Comparison of ENCODE assay signal across 9 cellular contexts in the genomic region with DNA sequence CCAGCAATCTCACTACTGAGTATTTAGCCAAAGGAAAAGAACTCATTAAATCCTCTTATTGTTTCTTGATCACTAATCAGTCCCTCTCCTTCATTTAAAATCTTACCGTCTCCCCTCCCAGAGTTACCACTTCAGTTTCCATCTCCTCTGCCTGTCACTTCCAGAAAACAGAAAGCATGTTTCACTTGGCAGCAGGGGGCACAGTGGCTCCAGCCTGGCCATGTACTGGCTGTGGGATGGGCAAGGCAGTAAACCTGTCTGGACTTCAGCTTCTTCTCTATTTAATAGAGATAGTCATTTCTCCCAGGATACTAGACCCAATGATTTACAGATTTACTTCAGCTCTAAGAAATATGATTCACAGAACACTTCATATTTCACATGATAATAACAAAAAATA.
DNase-seq lines count a peak whose midpoint lies in the region; ATAC-seq and TF ChIP-seq lines count a peak whose summit lies in the region.
"Had no signal": no experiment of that assay in that cellular context is flagged by ENCODE, and none has a peak within 500 bp of the region (broad histone marks: within the 10 kb centered on the region; RNA-seq: fewer than 3 reads in every experiment).

No MANE protein-coding gene starts in this region.

- 24 to 45% methylated on average over 1 of the region's 1 CpG for WGBS in sigmoid colon, 2 donors

- no peak for TF ChIP-seq POLR2A in sigmoid colon (IDR thresholded peaks at IDR 0.05)

- no peaks in the 10 kb centered on the region for H3K9me3 Mint-ChIP-seq in WTC11

- no peak overlapping the region for H3K27ac Mint-ChIP-seq in WTC11

- no peak overlapping the region for H3K4me3 Mint-ChIP-seq in WTC11

- no peaks in the 10 kb centered on the region for H3K27me3 ChIP-seq in sigmoid colon

- POLR2A ChIA-PET in WTC11 (lab: Charles Lee): no interaction called here

- H3K36me3 Mint-ChIP-seq in WTC11: no peaks in the 10 kb centered on the region

- CTCF ChIA-PET in WTC11 (lab: Charles Lee): no interaction called here

- no peak overlapping the region for H3K27ac ChIP-seq in sigmoid colon

- H3K4me1 ChIP-seq in sigmoid colon: no peaks in the 10 kb centered on the region

- DNase-seq in NCI-H1105 treated with DMSO at 0.1 percent for 48 hours (lab: John Stamatoyannopoulos, UW): peak; percentile 17
- DNase-seq in NCI-H1105 (lab: John Stamatoyannopoulos, UW): no peak
- peak; percentile 50 for DNase-seq in HT1080 (ENCODE audit: low read depth)
- DNase-seq in WTC11 (ENCODE audit: low spot score): peak; percentile 23
- DNase-seq in globus pallidus (ENCODE audit: low spot score): peak; percentile 24
- peak; percentile 67 for DNase-seq in sigmoid colon
- DNase-seq in omental fat pad (ENCODE audit: low spot score): no peak

- H3K27me3 Mint-ChIP-seq in WTC11 (ENCODE audit: low read depth): no peaks in the 10 kb centered on the region

- ATAC-seq in WTC11: peak; percentile 53
- no peak for ATAC-seq in omental fat pad (ENCODE audit: low FRiP score)
- no peak for ATAC-seq in HG03432 (IDR thresholded peaks at IDR 0.05; ENCODE audit: unreplicated experiment)

- H3K9me3 ChIP-seq in sigmoid colon: no peaks in the 10 kb centered on the region
- H3K9me3 ChIP-seq: BLaER1 treated with 17β-estradiol and CSF1 and Interleukin-3, amounts not matched to agents 10 nM and 100 nM had no signal

- peaks cover 0 to 4% (median 0%) of the 10 kb centered on the region in 4 donors for H3K36me3 ChIP-seq in sigmoid colon

- intact Hi-C loops in sigmoid colon (cut with DNase I): loop anchor here (2.0 kb wide), 1 partner anchor 214 kb away; no protein-coding TSS in a partner anchor

- TF ChIP-seq CTCF in WTC11 (IDR thresholded peaks at IDR 0.05) (no peak), sigmoid colon (IDR thresholded peaks at IDR 0.05) (peak in 1 of 4 experiments; percentile 20), omental fat pad (IDR thresholded peaks at IDR 0.05) (no peak)

- TF ChIP-seq EP300 in sigmoid colon (IDR thresholded peaks at IDR 0.05): no peak

- peaks cover 7% of the 10 kb centered on the region for H3K4me1 Mint-ChIP-seq in WTC11

- H3K4me3 ChIP-seq in sigmoid colon: no peak overlapping the region
- H3K4me3 ChIP-seq: BLaER1 treated with 17β-estradiol and CSF1 and Interleukin-3, amounts not matched to agents 10 nM and 100 nM had no signal

TF ChIP-seq in WTC11, 78 proteins besides CTCF, POLR2A, EP300 and RAD21:
- TF ChIP-seq, protein P1, sequence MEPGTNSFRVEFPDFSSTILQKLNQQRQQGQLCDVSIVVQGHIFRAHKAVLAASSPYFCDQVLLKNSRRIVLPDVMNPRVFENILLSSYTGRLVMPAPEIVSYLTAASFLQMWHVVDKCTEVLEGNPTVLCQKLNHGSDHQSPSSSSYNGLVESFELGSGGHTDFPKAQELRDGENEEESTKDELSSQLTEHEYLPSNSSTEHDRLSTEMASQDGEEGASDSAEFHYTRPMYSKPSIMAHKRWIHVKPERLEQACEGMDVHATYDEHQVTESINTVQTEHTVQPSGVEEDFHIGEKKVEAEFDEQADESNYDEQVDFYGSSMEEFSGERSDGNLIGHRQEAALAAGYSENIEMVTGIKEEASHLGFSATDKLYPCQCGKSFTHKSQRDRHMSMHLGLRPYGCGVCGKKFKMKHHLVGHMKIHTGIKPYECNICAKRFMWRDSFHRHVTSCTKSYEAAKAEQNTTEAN (CRISPR knock-in tag; IDR thresholded peaks at IDR 0.05): no peak
- TF ChIP-seq HMGA2 (CRISPR knock-in tag; IDR thresholded peaks at IDR 0.05): no peak
- TF ChIP-seq, protein P2, sequence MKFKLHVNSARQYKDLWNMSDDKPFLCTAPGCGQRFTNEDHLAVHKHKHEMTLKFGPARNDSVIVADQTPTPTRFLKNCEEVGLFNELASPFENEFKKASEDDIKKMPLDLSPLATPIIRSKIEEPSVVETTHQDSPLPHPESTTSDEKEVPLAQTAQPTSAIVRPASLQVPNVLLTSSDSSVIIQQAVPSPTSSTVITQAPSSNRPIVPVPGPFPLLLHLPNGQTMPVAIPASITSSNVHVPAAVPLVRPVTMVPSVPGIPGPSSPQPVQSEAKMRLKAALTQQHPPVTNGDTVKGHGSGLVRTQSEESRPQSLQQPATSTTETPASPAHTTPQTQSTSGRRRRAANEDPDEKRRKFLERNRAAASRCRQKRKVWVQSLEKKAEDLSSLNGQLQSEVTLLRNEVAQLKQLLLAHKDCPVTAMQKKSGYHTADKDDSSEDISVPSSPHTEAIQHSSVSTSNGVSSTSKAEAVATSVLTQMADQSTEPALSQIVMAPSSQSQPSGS (CRISPR knock-in tag; IDR thresholded peaks at IDR 0.05; ENCODE audit: borderline replicate concordance, low read depth): no peak

Comparison
In these comparisons a context has a peak if more than half of its experiments do, and no peak if none do; other contexts are left out.
1. DNase-seq: peak in NCI-H1105 treated with DMSO at 0.1 percent for 48 hours (single experiment), HT1080 (single experiment), WTC11 (single experiment), globus pallidus (single experiment) and sigmoid colon (single experiment); none in NCI-H1105 (single experiment) and omental fat pad (single experiment).